In the genomic region with DNA sequence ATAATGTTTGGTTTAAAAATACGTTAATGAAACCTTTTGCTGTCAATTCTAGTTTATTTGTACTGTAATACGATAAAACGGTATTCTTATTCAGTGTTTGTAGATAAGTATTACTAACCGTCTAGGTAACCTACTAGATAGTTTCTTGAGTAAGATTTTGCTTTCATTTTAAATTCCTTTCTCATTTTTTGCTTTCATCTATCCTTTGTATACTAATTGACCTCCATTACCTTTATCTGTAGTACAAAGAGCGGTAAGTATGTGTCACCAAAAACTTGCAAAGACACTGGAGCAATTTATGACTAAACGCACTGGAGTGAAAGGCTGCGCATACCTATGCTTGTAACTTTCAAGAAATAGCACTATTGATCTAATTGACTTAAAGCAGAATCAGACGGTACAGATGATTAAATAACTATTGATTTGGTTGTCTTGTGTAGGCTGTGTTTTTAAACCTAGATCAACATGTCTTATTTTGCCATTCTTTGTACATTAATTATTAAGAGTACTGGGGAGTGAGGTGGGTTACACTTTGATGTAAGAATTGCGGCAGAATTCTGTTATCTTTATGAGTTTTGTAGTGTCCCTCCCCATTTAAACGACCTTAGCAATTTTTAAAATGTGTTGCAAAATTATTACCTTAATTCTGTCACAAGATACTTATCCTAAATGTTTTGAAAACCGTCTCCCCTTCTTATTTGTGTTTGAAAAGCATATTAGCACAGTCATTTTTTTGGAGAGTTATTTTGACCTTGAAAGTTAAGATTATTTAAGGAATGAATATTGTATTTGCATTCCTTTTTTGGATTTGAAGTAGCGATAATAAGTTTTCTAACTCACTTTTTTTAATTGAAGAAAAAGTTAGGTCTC, we compare ENCODE assay signal across 8 cellular contexts. TPM values are rescaled to one million over a fixed set of nuclear protein-coding genes. Genes with fewer than 3 reads are reported as not detected.
DNase-seq lines count a peak whose midpoint lies in the region; ATAC-seq and TF ChIP-seq lines count a peak whose summit lies in the region.

No MANE protein-coding gene starts in this region.

- no peaks in the 10 kb centered on the region for H3K9me3 ChIP-seq in SU-DHL-6 (ENCODE audit: insufficient read depth, low read length)

- H3K9ac ChIP-seq in SU-DHL-6 (ENCODE audit: low read length): no peak overlapping the region

- no peaks in the 10 kb centered on the region for H3K9me2 ChIP-seq in SU-DHL-6 (replicated peaks; ENCODE audit: insufficient read depth, low read length)

- H3K27me3 Mint-ChIP-seq in progenitor cell of endocrine pancreas: no peaks in the 10 kb centered on the region

- no peaks in the 10 kb centered on the region for H3K36me3 ChIP-seq in SU-DHL-6 (ENCODE audit: low read length)

- H2AFZ ChIP-seq in SU-DHL-6 (ENCODE audit: low read depth, low read length, severe bottlenecking): no peak overlapping the region

- H3K4me3 ChIP-seq in SU-DHL-6 (ENCODE audit: insufficient read depth, low read length, poor library complexity, severe bottlenecking): no peak overlapping the region

- no peak for ATAC-seq in GM19035 (IDR thresholded peaks at IDR 0.05; ENCODE audit: unreplicated experiment)
- no peak for ATAC-seq in GM21717 (IDR thresholded peaks at IDR 0.05; ENCODE audit: unreplicated experiment)

- TF ChIP-seq CTCF in SU-DHL-6 (IDR thresholded peaks at IDR 0.05; ENCODE audit: insufficient read depth, low read length, poor library complexity, severe bottlenecking): no peak
- no peak for TF ChIP-seq CTCF in progenitor cell of endocrine pancreas (IDR thresholded peaks at IDR 0.05; ENCODE audit: unreplicated experiment)

- H3K27ac Mint-ChIP-seq in progenitor cell of endocrine pancreas: peak overlapping the region; percentile 98

- DNase-seq in HCEC 1CT: peak; percentile 17
- no peak for DNase-seq in epithelial cell of prostate (ENCODE audit: low read depth, low spot score)
- DNase-seq in progenitor cell of endocrine pancreas (ENCODE audit: low spot score, unreplicated experiment): no peak
- DNase-seq in inferior parietal cortex (ENCODE audit: extremely low spot score): no peak
- no peak for DNase-seq in HK-2 (ENCODE audit: unreplicated experiment)

- peaks cover 15% of the 10 kb centered on the region; the same call in 1 of the 2 replicates for H3F3A ChIP-seq in SU-DHL-6 (ENCODE audit: insufficient read depth)

- peaks cover 44% of the 10 kb centered on the region for H3K4me1 Mint-ChIP-seq in progenitor cell of endocrine pancreas (ENCODE audit: low read depth)

- H3K27ac ChIP-seq in SU-DHL-6 (ENCODE audit: low read depth, low read length) (no peak overlapping the region), epithelial cell of prostate (peak overlapping the region; percentile 97)

- H3K4me2 ChIP-seq in SU-DHL-6 (ENCODE audit: low read depth, low read length, poor library complexity, severe bottlenecking): peak overlapping the region; percentile 66

- H3K4me3 Mint-ChIP-seq in progenitor cell of endocrine pancreas (ENCODE audit: low read depth): peak overlapping the region; percentile 93

- H3K27me3 ChIP-seq in SU-DHL-6 (ENCODE audit: low read length): no peaks in the 10 kb centered on the region

- H4K20me1 ChIP-seq in SU-DHL-6 (ENCODE audit: low read depth, low read length): peaks cover 12% of the 10 kb centered on the region

- H3K9me3 Mint-ChIP-seq in progenitor cell of endocrine pancreas (ENCODE audit: low read depth): no peaks in the 10 kb centered on the region

- H3K36me3 Mint-ChIP-seq in progenitor cell of endocrine pancreas (ENCODE audit: insufficient read depth): no peaks in the 10 kb centered on the region

- no peaks in the 10 kb centered on the region for H3K79me2 ChIP-seq in SU-DHL-6 (ENCODE audit: insufficient read depth, low read length)

RNA-seq across cellular contexts. Expression of a gene that starts 1.9 kb away (rescaled TPM):
- total RNA-seq in progenitor cell of endocrine pancreas: 176 and 182 TPM in 2 replicates
